Comparison of ENCODE assay signal across 11 cellular contexts in genomic region chr7:100515072-100515532, GRCh38. TPM values are rescaled to one million over a fixed set of nuclear protein-coding genes. Genes with fewer than 3 reads are reported as not detected.
A peak's percentile ranks its signal among the peaks of the same experiment; 100 is the strongest.
DNase-seq lines count a peak whose midpoint lies in the region; TF ChIP-seq lines count a peak whose summit lies in the region.
"Had no signal": no experiment of that assay in that cellular context is flagged by ENCODE, and none has a peak within 500 bp of the region (broad histone marks: within the 10 kb centered on the region; RNA-seq: fewer than 3 reads in every experiment).

No MANE protein-coding gene starts in this region.

- H3K36me3 Mint-ChIP-seq in MCF 10A (ENCODE audit: insufficient read depth, unreplicated experiment) (peaks cover 11% of the 10 kb centered on the region), type B pancreatic cell (no peaks in the 10 kb centered on the region)
- H3K36me3 Mint-ChIP-seq in activated CD4-positive, alpha-beta memory T cell treated with anti-CD3 and anti-CD28 coated beads for 36 hours = no peaks in the 10 kb centered on the region

- POLR2A ChIA-PET in MCF 10A (lab: Yijun Ruan, JAX) = interaction anchor here (1.1 to 2.4 kb wide), 3 partner anchors 24 to 35 kb away, joined by 3 to 14 read pairs (median 6); partner anchors contain the start of gene AGFG2
- POLR2A ChIA-PET in activated CD4-positive, alpha-beta memory T cell treated with anti-CD3 and anti-CD28 coated beads for 36 hours (lab: Charles Lee) = interaction anchor here (0.6 kb wide), 1 partner anchor 12 kb away, joined by 3 read pairs; no protein-coding TSS in a partner anchor

- H3K27me3 Mint-ChIP-seq in MCF 10A (ENCODE audit: insufficient read depth, unreplicated experiment) = no peaks in the 10 kb centered on the region
- no peaks in the 10 kb centered on the region for H3K27me3 Mint-ChIP-seq in type B pancreatic cell
- no peaks in the 10 kb centered on the region for H3K27me3 Mint-ChIP-seq in activated CD4-positive, alpha-beta memory T cell treated with anti-CD3 and anti-CD28 coated beads for 36 hours

- intact Hi-C loops in MCF 10A (cut with micrococcal nuclease) = no loop called here
- intact Hi-C loops in breast epithelium (cut with DNase I; ENCODE audit: low total_unique reads) = no loop called here
- intact Hi-C loops in activated CD4-positive, alpha-beta memory T cell treated with anti-CD3 and anti-CD28 coated beads for 36 hours (cut with micrococcal nuclease) = no loop called here

- no peaks in the 10 kb centered on the region for H3K9me3 ChIP-seq in breast epithelium
- H3K9me3 ChIP-seq: right lobe of liver, stomach had no signal

- DNase-seq in MCF 10A (ENCODE audit: unreplicated experiment) = peak; percentile 73
- no peak for DNase-seq in breast epithelium (ENCODE audit: low spot score in 2 of 2)
- peak; percentile 58 to 67 for DNase-seq in dermis microvascular lymphatic vessel endothelial cell (ENCODE audit: low read depth in 2 of 2)
- no peak for DNase-seq in type B pancreatic cell (ENCODE audit: extremely low spot score, unreplicated experiment)
- no peak for DNase-seq in activated CD4-positive, alpha-beta memory T cell treated with anti-CD3 and anti-CD28 coated beads for 36 hours
- no peak for DNase-seq in NCI-H2029 treated with DMSO at 0.1 percent for 48 hours (lab: John Stamatoyannopoulos, UW)
- DNase-seq: NCI-H1417 treated with DMSO at 0.1 percent for 48 hours, right lobe of liver, stomach had no signal

- BruUV-seq in MCF 10A (replicated peaks; lab: Mats Ljungman, UMichigan) = no TSS peak

- H3K27me3 ChIP-seq in breast epithelium = no peaks in the 10 kb centered on the region
- H3K27me3 ChIP-seq: right lobe of liver, stomach had no signal

- CTCF ChIA-PET in MCF 10A (lab: Yijun Ruan, JAX) = interaction anchor here (1.1 to 1.3 kb wide), 2 partner anchors 46 to 79 kb away, joined by 3 to 8 read pairs; partner anchors contain the start of gene PPP1R35
- CTCF ChIA-PET in activated CD4-positive, alpha-beta memory T cell treated with anti-CD3 and anti-CD28 coated beads for 36 hours (lab: Charles Lee) = interaction anchor here (1.6 kb wide), 1 partner anchor 49 kb away, joined by 7 read pairs; no protein-coding TSS in a partner anchor

- no peak overlapping the region for H3K4me3 ChIP-seq in breast epithelium
- H3K4me3 ChIP-seq: right lobe of liver, stomach had no signal

- H3K9me3 Mint-ChIP-seq in MCF 10A (ENCODE audit: unreplicated experiment) (no peaks in the 10 kb centered on the region), type B pancreatic cell (no peaks in the 10 kb centered on the region)
- H3K9me3 Mint-ChIP-seq in activated CD4-positive, alpha-beta memory T cell treated with anti-CD3 and anti-CD28 coated beads for 36 hours = no peaks in the 10 kb centered on the region
- H3K9me3 Mint-ChIP-seq: T-helper 1 cell treated with Interleukin-12 subunit alpha and Interleukin-12 subunit beta and Interleukin-4 antibody, amounts not matched to agents 30 μg/mL and 1 μg/mL, for 36 hours had no signal

- H3K27ac Mint-ChIP-seq in MCF 10A (ENCODE audit: low read depth, unreplicated experiment) = peak overlapping the region; percentile 9
- peak overlapping the region; percentile 43 for H3K27ac Mint-ChIP-seq in type B pancreatic cell
- no peak overlapping the region for H3K27ac Mint-ChIP-seq in activated CD4-positive, alpha-beta memory T cell treated with anti-CD3 and anti-CD28 coated beads for 36 hours
- H3K27ac Mint-ChIP-seq: B cell; T-helper 1 cell treated with Interleukin-12 subunit alpha and Interleukin-12 subunit beta and Interleukin-4 antibody, amounts not matched to agents 30 μg/mL and 1 μg/mL, for 36 hours had no signal

- no peak for TF ChIP-seq CTCF in MCF 10A (IDR thresholded peaks at IDR 0.05; ENCODE audit: unreplicated experiment)
- TF ChIP-seq CTCF in breast epithelium (IDR thresholded peaks at IDR 0.05) = no peak
- TF ChIP-seq CTCF in type B pancreatic cell (conservative IDR thresholded peaks at IDR 0.05) = no peak

- H3K4me3 Mint-ChIP-seq in MCF 10A (ENCODE audit: unreplicated experiment) (no peak overlapping the region), type B pancreatic cell (no peak overlapping the region)
- no peak overlapping the region for H3K4me3 Mint-ChIP-seq in activated CD4-positive, alpha-beta memory T cell treated with anti-CD3 and anti-CD28 coated beads for 36 hours
- H3K4me3 Mint-ChIP-seq: B cell; T-helper 1 cell treated with Interleukin-12 subunit alpha and Interleukin-12 subunit beta and Interleukin-4 antibody, amounts not matched to agents 30 μg/mL and 1 μg/mL, for 36 hours had no signal

- peak overlapping the region in 1 of 2 donors; percentile 62 for H3K27ac ChIP-seq in breast epithelium
- H3K27ac ChIP-seq: right lobe of liver, stomach had no signal

- H3K4me1 ChIP-seq in breast epithelium = no peaks in the 10 kb centered on the region
- H3K4me1 ChIP-seq: right lobe of liver had no signal

- TF ChIP-seq POLR2A in breast epithelium (IDR thresholded peaks at IDR 0.05) = no peak

- no peaks in the 10 kb centered on the region for H3K36me3 ChIP-seq in breast epithelium
- H3K36me3 ChIP-seq: right lobe of liver, stomach had no signal

- peaks cover 15% of the 10 kb centered on the region for H3K4me1 Mint-ChIP-seq in MCF 10A (ENCODE audit: insufficient read depth, unreplicated experiment)
- peaks cover 12% of the 10 kb centered on the region for H3K4me1 Mint-ChIP-seq in type B pancreatic cell (ENCODE audit: unreplicated experiment)
- H3K4me1 Mint-ChIP-seq in activated CD4-positive, alpha-beta memory T cell treated with anti-CD3 and anti-CD28 coated beads for 36 hours (ENCODE audit: low read depth) = peaks cover 21% of the 10 kb centered on the region

RNA-seq across cellular contexts. Expression of gene AGFG2, which starts 23.9 kb away (rescaled TPM):
- 8.4 and 11.9 TPM in 2 replicates for total RNA-seq in MCF 10A (2022)
- total RNA-seq in breast epithelium = 10 to 100 TPM; 12.2 to 24.7 (median 18.7) TPM
- 28.5 and 51.7 TPM in 2 replicates for total RNA-seq in dermis microvascular lymphatic vessel endothelial cell
- 16.3 and 21.0 TPM in 2 replicates for total RNA-seq in type B pancreatic cell (ENCODE audit: low replicate concordance)
- total RNA-seq in activated CD4-positive, alpha-beta memory T cell treated with anti-CD3 and anti-CD28 coated beads for 36 hours = 10 to 100 TPM; 60.9 to 62.5 TPM

RNA-seq across cellular contexts. Expression of gene NYAP1, which starts 31.4 kb away (rescaled TPM):
- total RNA-seq in MCF 10A (2022) = 0.21 TPM in 1 of 2 replicates, not detected in the other
- under 1 TPM; 0.48 to 0.66 (median 0.59) TPM for total RNA-seq in breast epithelium
- 2.1 and 3.9 TPM in 2 replicates for total RNA-seq in dermis microvascular lymphatic vessel endothelial cell
- total RNA-seq in type B pancreatic cell (ENCODE audit: low replicate concordance) = 2.1 and 6.3 TPM in 2 replicates
- under 1 TPM; 0.17 to 0.24 TPM for total RNA-seq in activated CD4-positive, alpha-beta memory T cell treated with anti-CD3 and anti-CD28 coated beads for 36 hours
- total RNA-seq: B cell had no signal

RNA-seq across cellular contexts. Expression of gene TSC22D4, which starts 36.1 kb away (rescaled TPM):
- total RNA-seq in MCF 10A (2022) = 36.0 and 43.8 TPM in 2 replicates
- 10 to 100 TPM; 17.0 to 23.7 (median 19.7) TPM for total RNA-seq in breast epithelium
- 18.5 and 37.6 TPM in 2 replicates for total RNA-seq in dermis microvascular lymphatic vessel endothelial cell
- total RNA-seq in type B pancreatic cell (ENCODE audit: low replicate concordance) = 45.3 and 57.6 TPM in 2 replicates
- total RNA-seq in activated CD4-positive, alpha-beta memory T cell treated with anti-CD3 and anti-CD28 coated beads for 36 hours = 10 to 100 TPM; 87.8 to 89.5 TPM

RNA-seq across cellular contexts. Expression of gene SPACDR, which starts 51.0 kb away (rescaled TPM):
- total RNA-seq in MCF 10A (2022) (0.49 and 0.74 TPM in 2 replicates), breast epithelium (not detected), dermis microvascular lymphatic vessel endothelial cell (0.39 and 0.76 TPM in 2 replicates), type B pancreatic cell (ENCODE audit: low replicate concordance) (1.4 and 2.8 TPM in 2 replicates)
- 1 to 10 TPM; 3.5 to 3.9 TPM for total RNA-seq in activated CD4-positive, alpha-beta memory T cell treated with anti-CD3 and anti-CD28 coated beads for 36 hours
- total RNA-seq: right lobe of liver had no signal

RNA-seq across cellular contexts. Expression of gene SAP25, which starts 58.6 kb away (rescaled TPM):
- total RNA-seq in MCF 10A (2022) (1.2 and 2.9 TPM in 2 replicates), breast epithelium (1 to 10 TPM in 1 of 3 donors, under 1 TPM in 2; 0.96 to 2.2 (median 0.98) TPM), dermis microvascular lymphatic vessel endothelial cell (0.13 TPM in 1 of 2 replicates, not detected in the other), type B pancreatic cell (ENCODE audit: low replicate concordance) (3.1 and 5.6 TPM in 2 replicates)
- total RNA-seq in activated CD4-positive, alpha-beta memory T cell treated with anti-CD3 and anti-CD28 coated beads for 36 hours = 10 to 100 TPM in 1 of 2 experiments, 1 to 10 TPM in 1; 9.9 to 11.4 TPM

Comparison
In these comparisons a context has a peak if more than half of its experiments do, and no peak if none do; other contexts are left out.
1. DNase-seq: peak in MCF 10A (single experiment) and dermis microvascular lymphatic vessel endothelial cell (2 of 2); none in breast epithelium (0 of 2), type B pancreatic cell (single experiment), activated CD4-positive, alpha-beta memory T cell treated with anti-CD3 and anti-CD28 coated beads for 36 hours (single experiment) and NCI-H2029 treated with DMSO at 0.1 percent for 48 hours (single experiment).